ENCODE assay signal across 13 cellular contexts in the genomic region with DNA sequence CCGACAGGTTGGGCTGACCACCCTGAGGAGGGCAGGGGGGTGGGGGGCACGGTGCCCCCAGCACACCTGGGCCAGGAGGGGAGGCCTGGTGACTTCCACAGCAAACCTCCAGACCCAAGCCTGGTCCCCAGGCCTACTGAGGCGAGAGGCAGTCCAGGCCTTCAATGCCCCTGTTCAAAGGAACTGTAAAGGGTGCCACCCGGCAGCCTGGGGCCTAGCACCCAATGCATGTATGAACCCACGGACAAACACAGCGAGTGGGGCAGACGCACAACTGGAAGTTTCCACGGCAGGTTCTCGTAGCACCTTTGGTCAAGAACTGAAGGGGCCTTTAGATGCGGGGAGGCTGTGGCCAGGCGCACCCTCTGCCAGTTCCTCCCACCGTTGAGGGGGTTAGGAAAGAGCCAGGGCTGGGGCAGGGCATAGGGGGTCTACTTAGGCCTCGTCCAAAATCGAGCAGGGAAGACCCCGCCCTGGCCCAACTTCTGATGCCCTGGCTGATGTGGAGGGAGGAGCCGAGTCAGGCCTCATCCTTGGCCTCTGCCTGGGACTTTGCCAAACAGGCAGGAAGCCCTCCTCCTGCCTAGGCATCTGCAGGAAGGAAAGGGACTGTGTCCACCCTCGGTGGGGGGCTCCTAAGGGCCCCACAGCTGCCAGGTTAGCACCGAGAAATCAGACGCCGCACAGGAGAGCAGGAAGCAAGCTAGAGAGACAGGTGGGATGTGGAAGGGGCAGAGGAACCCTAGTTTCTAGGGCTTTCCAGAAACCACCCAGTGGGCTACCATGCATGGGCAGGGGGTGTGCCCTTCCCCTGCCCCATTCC. TPM values are rescaled to one million over a fixed set of nuclear protein-coding genes. Genes with fewer than 3 reads are reported as not detected.
A peak's percentile ranks its signal among the peaks of the same experiment; 100 is the strongest.
DNase-seq lines count a peak whose midpoint lies in the region; ATAC-seq and TF ChIP-seq lines count a peak whose summit lies in the region.
"Had no signal": no experiment of that assay in that cellular context is flagged by ENCODE, and none has a peak within 500 bp of the region (broad histone marks: within the 10 kb centered on the region; RNA-seq: fewer than 3 reads in every experiment).

No MANE protein-coding gene starts in this region.

- 0 out of 2 replicates have a peak, but pooled peaks cover 10% of the 10 kb centered on the region for H3F3A ChIP-seq in GM23338 (replicated peaks; ENCODE audit: low read depth)

- H3K27me3 ChIP-seq in GM23338 (ENCODE audit: insufficient read depth) (no peaks in the 10 kb centered on the region), adipocyte (replicated peaks; ENCODE audit: control insufficient read depth, insufficient read depth, low read length) (peaks cover 5% of the 10 kb centered on the region)

- no peak overlapping the region for H2AFZ ChIP-seq in GM23338

- H3K4me1 Mint-ChIP-seq in GM23338 = peaks cover 56% of the 10 kb centered on the region
- peaks cover 13% of the 10 kb centered on the region for H3K4me1 Mint-ChIP-seq in osteocyte (ENCODE audit: unreplicated experiment)

- H3K27ac Mint-ChIP-seq in GM23338 (no peak overlapping the region), osteocyte (ENCODE audit: unreplicated experiment) (no peak overlapping the region)
- H3K27ac Mint-ChIP-seq: CD8-positive, alpha-beta T cell had no signal

- H4K20me1 ChIP-seq in GM23338 (replicated peaks; ENCODE audit: insufficient read depth) = peaks cover 34% of the 10 kb centered on the region

- H3K36me3 Mint-ChIP-seq in GM23338 (ENCODE audit: low read depth) = peaks cover 35% of the 10 kb centered on the region
- H3K36me3 Mint-ChIP-seq in osteocyte (ENCODE audit: unreplicated experiment) = peaks cover 10% of the 10 kb centered on the region

- H3K4me1 ChIP-seq in GM23338 (ENCODE audit: insufficient read depth) (peaks cover 64% of the 10 kb centered on the region), adipocyte (ENCODE audit: control insufficient read depth, insufficient read depth, low read length) (peaks cover 43% of the 10 kb centered on the region)

- no peaks in the 10 kb centered on the region for H3K9me3 ChIP-seq in adipocyte (ENCODE audit: control insufficient read depth, low read length)
- H3K9me3 ChIP-seq: psoas muscle had no signal

- H3K4me2 ChIP-seq in GM23338 = peak overlapping the region; percentile 89

- no peak overlapping the region; the same call in 2 of the 3 replicates for H3K4me3 Mint-ChIP-seq in GM23338
- no peak overlapping the region for H3K4me3 Mint-ChIP-seq in osteocyte (ENCODE audit: unreplicated experiment)
- H3K4me3 Mint-ChIP-seq: CD8-positive, alpha-beta T cell had no signal

- TF ChIP-seq CTCF in GM23338 (conservative IDR thresholded peaks at IDR 0.05; ENCODE audit: low read depth in 2 of 2) = no peak
- no peak for TF ChIP-seq CTCF in osteocyte (IDR thresholded peaks at IDR 0.05)

- H3K9ac ChIP-seq in adipocyte (ENCODE audit: low read length) = peak overlapping the region; percentile 72

- peaks cover 5% of the 10 kb centered on the region for H3K27me3 Mint-ChIP-seq in GM23338 (ENCODE audit: insufficient read depth, low read depth, poor library complexity)
- H3K27me3 Mint-ChIP-seq in osteocyte (ENCODE audit: unreplicated experiment) = no peaks in the 10 kb centered on the region

- intact Hi-C loops in left ventricle myocardium superior (cut with micrococcal nuclease) (loop anchor here (5.0 kb wide), 1 partner anchor 257 kb away; no protein-coding TSS in a partner anchor), sciatic nerve (cut with DNase I) (loop anchor here (5.0 to 10.0 kb wide), 4 partner anchors 101 to 449 kb away; partner anchors contain the start of genes APOBEC3C and RPL3)

- no peak overlapping the region for H3K27ac ChIP-seq in GM23338 (ENCODE audit: low read depth)

- peaks cover 6% of the 10 kb centered on the region; the same call in 1 of the 2 replicates for H3K36me3 ChIP-seq in GM23338 (ENCODE audit: insufficient read depth)
- peaks cover 15% of the 10 kb centered on the region for H3K36me3 ChIP-seq in adipocyte (ENCODE audit: control insufficient read depth, insufficient read depth, low read length, severe bottlenecking)

- peak overlapping the region; percentile 68; the same call in 1 of the 2 replicates for H3K4me3 ChIP-seq in GM23338
- no peak overlapping the region for H3K4me3 ChIP-seq in adipocyte (ENCODE audit: low read length)
- H3K4me3 ChIP-seq: psoas muscle had no signal

- no peak for DNase-seq in GM23338 (ENCODE audit: low spot score)
- DNase-seq in adipocyte (ENCODE audit: low read depth) = no peak
- DNase-seq in left ventricle myocardium superior = peak; percentile 36
- DNase-seq in sciatic nerve (ENCODE audit: low spot score) = peak; percentile 57
- DNase-seq in osteocyte (ENCODE audit: extremely low spot score, unreplicated experiment) = no peak
- no peak for DNase-seq in RKO (ENCODE audit: low spot score)
- DNase-seq: CD8-positive, alpha-beta T cell; Kasumi-1; NCI-H774; SIG-M5 had no signal

- no peaks in the 10 kb centered on the region for H3K9me2 ChIP-seq in GM23338 (ENCODE audit: insufficient read depth)

- H3K9me3 Mint-ChIP-seq in GM23338 (no peaks in the 10 kb centered on the region), osteocyte (ENCODE audit: unreplicated experiment) (no peaks in the 10 kb centered on the region)
- H3K9me3 Mint-ChIP-seq: CD8-positive, alpha-beta T cell had no signal

- ATAC-seq in GM23338 (no peak), left ventricle myocardium superior (no peak), sciatic nerve (no peak), HG03097 (IDR thresholded peaks at IDR 0.05; ENCODE audit: low FRiP score, unreplicated experiment) (no peak), GM19023 (IDR thresholded peaks at IDR 0.05; ENCODE audit: unreplicated experiment) (no peak)
- ATAC-seq: CD8-positive, alpha-beta T cell had no signal

- H3K79me2 ChIP-seq in GM23338 (replicated peaks; ENCODE audit: insufficient read depth) = peaks cover under 1% of the 10 kb centered on the region; the same call in 1 of the 2 replicates

TF ChIP-seq in GM23338, 12 proteins besides CTCF, POLR2A, EP300 and RAD21 (continues in another document):
- no peak for TF ChIP-seq ZNF331 (CRISPR knock-in tag; IDR thresholded peaks at IDR 0.05; ENCODE audit: low read depth)
- TF ChIP-seq STAT1 (IDR thresholded peaks at IDR 0.05; ENCODE audit: unreplicated experiment) = no peak
- TF ChIP-seq, protein P1, sequence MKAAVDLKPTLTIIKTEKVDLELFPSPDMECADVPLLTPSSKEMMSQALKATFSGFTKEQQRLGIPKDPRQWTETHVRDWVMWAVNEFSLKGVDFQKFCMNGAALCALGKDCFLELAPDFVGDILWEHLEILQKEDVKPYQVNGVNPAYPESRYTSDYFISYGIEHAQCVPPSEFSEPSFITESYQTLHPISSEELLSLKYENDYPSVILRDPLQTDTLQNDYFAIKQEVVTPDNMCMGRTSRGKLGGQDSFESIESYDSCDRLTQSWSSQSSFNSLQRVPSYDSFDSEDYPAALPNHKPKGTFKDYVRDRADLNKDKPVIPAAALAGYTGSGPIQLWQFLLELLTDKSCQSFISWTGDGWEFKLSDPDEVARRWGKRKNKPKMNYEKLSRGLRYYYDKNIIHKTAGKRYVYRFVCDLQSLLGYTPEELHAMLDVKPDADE (IDR thresholded peaks at IDR 0.05) = no peak
- TF ChIP-seq CREB1 (CRISPR knock-in tag; IDR thresholded peaks at IDR 0.05; ENCODE audit: low read depth) = no peak
- TF ChIP-seq ZNF114 (CRISPR knock-in tag; IDR thresholded peaks at IDR 0.05) = no peak
- no peak for TF ChIP-seq EZH2 (IDR thresholded peaks at IDR 0.05; ENCODE audit: low read depth, unreplicated experiment)

RNA-seq across cellular contexts. Expression of gene CBX6, which starts 6.6 kb away (rescaled TPM):
- 18.2 and 23.0 TPM in 2 replicates for total RNA-seq in GM23338 (2014; rRNA removed; shearing (Covaris generic))
- polyA plus RNA-seq in GM23338 (2016; fragmentation: Nextera tagmentation; extraction: Ambion mirVana) = 17.4 and 18.5 TPM in 2 replicates
- total RNA-seq in left ventricle myocardium superior (37.1 TPM), sciatic nerve (83.5 TPM), osteocyte (83.5 and 86.2 TPM in 2 replicates)

RNA-seq across cellular contexts. Expression of gene NPTXR, which starts 21.6 kb away (rescaled TPM):
- 9.3 and 13.4 TPM in 2 replicates for total RNA-seq in GM23338 (2014; rRNA removed; shearing (Covaris generic))
- 0.75 and 0.89 TPM in 2 replicates for polyA plus RNA-seq in GM23338 (2016; fragmentation: Nextera tagmentation; extraction: Ambion mirVana)
- total RNA-seq in left ventricle myocardium superior (23.4 TPM), sciatic nerve (6.9 TPM), osteocyte (4.7 and 4.8 TPM in 2 replicates)

Comparison
In these comparisons a context has a peak if more than half of its experiments do, and no peak if none do; other contexts are left out.
1. DNase-seq: peak in left ventricle myocardium superior (single experiment) and sciatic nerve (single experiment); none in GM23338 (single experiment), adipocyte (single experiment), osteocyte (single experiment) and RKO (single experiment).